8 cellular contexts compared by ENCODE assay signal in genomic region chrX:49922291-49923241, GRCh38. TPM values are rescaled to one million over a fixed set of nuclear protein-coding genes. Genes with fewer than 3 reads are reported as not detected.
DNase-seq lines count a peak whose midpoint lies in the region; TF ChIP-seq lines count a peak whose summit lies in the region.

TSS of gene CLCN5 (plus strand) at chrX:49922596. CDS start at chrX:49925299, 2,703 bp downstream.

- H3K9me3 Mint-ChIP-seq in HFFc6 = no peaks in the 10 kb centered on the region

- 42% methylated on average over 38 of the region's 83 CpGs for WGBS in suprapubic skin

- peak within 1 kb of the TSS; percentile 81 for H3K27ac ChIP-seq in suprapubic skin

- TF ChIP-seq CTCF in HFFc6 (IDR thresholded peaks at IDR 0.05) = no peak
- TF ChIP-seq CTCF in suprapubic skin (IDR thresholded peaks at IDR 0.05) = no peak

- peak within 1 kb of the TSS; percentile 72 for H3K27ac Mint-ChIP-seq in HFFc6

- no peaks in the 10 kb centered on the region for H3K36me3 ChIP-seq in suprapubic skin

- H3K36me3 Mint-ChIP-seq in HFFc6 (ENCODE audit: low read depth) = no peaks in the 10 kb centered on the region

- no peak for TF ChIP-seq POLR2A in suprapubic skin (IDR thresholded peaks at IDR 0.05)

- DNase-seq in GM04504 (ENCODE audit: low read depth) (peak; percentile 83), HFFc6 (peak; percentile 92), NAMALWA (ENCODE audit: low spot score) (peak; percentile 93), SK-N-DZ (ENCODE audit: low spot score) (peak; percentile 94), germinal center (ENCODE audit: low spot score) (peak; percentile 94), nucleus accumbens (lab: John Stamatoyannopoulos, UW) (peak; percentile 3 to 95 (median 87)), suprapubic skin (ENCODE audit: low spot score in 2 of 2) (peak; percentile 95 to 96)
- DNase-seq in activated naive CD4-positive, alpha-beta T cell treated with anti-CD3 and anti-CD28 coated beads, Interleukin-2, amount 50 U/mL, for 16 hours = peak; percentile 93

- no peak for TF ChIP-seq EP300 in suprapubic skin (IDR thresholded peaks at IDR 0.05)

- no peaks in the 10 kb centered on the region for H3K9me3 ChIP-seq in suprapubic skin

- peaks cover 6% of the 10 kb centered on the region for H3K4me1 Mint-ChIP-seq in HFFc6 (ENCODE audit: low read depth)

- H3K4me3 ChIP-seq in suprapubic skin = peak within 1 kb of the TSS; percentile 76

- H3K4me3 Mint-ChIP-seq in HFFc6 = peak within 1 kb of the TSS; percentile 90

- no peaks in the 10 kb centered on the region for H3K27me3 ChIP-seq in suprapubic skin

- H3K27me3 Mint-ChIP-seq in HFFc6 (ENCODE audit: insufficient read depth) = no peaks in the 10 kb centered on the region; the same call in 1 of the 2 replicates

- peaks cover 7% of the 10 kb centered on the region for H3K4me1 ChIP-seq in suprapubic skin

RNA-seq across cellular contexts. Expression of gene CLCN5, which starts in this region (rescaled TPM):
- total RNA-seq in HFFc6 (2021; fragmentation: NEBNext Ultra II Directional; extraction: Animal tissue kit (Norgen Biotek cat#: 25700)) = 1 to 10 TPM; 1.7 to 4.0 (median 2.4) TPM
- 10.5 and 13.2 TPM in 2 replicates for polyA plus RNA-seq in SK-N-DZ (2014; cell fraction: cytosol; rRNA removed)
- 14.5 and 21.2 TPM in 2 replicates for polyA plus RNA-seq in SK-N-DZ (2014; cell fraction: nucleus; rRNA removed)
- 10 to 100 TPM in 3 of 4 donors, 1 to 10 TPM in 1; 6.9 to 24.1 (median 11.5) TPM for total RNA-seq in suprapubic skin

Comparison
In these comparisons a context has a peak if more than half of its experiments do, and no peak if none do; other contexts are left out.
1. Peak in every context shown above with its lines: DNase-seq, H3K4me3 ChIP-seq and H3K27ac ChIP-seq.